In the genomic region with DNA sequence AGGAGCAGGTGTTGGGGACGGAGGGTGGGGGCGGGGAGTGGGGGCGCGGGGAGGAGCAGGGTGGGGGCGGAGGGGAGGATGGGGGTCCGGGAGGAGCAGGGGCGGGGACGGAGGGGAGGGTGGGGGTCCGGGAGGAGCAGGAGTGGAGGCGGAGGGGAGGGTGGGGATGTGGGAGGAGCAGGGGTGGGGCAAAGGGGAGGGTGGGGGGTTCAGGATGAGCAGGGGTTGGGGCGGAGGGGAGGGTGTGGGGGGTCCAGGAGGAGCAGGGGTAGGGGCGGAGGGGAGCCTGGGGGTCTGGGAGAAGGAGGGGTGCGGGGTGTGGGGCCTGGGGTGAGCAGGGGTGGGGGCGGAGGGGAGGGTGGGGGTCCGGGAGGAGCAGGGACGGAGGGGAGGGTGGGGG, we compare ENCODE assay signal across 1 cellular context.
TF ChIP-seq lines count a peak whose summit lies in the region.

No MANE protein-coding gene starts in this region.

TF ChIP-seq in A549, 52 proteins besides CTCF, POLR2A, EP300 and RAD21:
- TF ChIP-seq, protein P1, sequence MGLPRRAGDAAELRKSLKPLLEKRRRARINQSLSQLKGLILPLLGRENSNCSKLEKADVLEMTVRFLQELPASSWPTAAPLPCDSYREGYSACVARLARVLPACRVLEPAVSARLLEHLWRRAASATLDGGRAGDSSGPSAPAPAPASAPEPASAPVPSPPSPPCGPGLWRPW (IDR thresholded peaks at IDR 0.05) = no peak
- TF ChIP-seq SREBF2 (IDR thresholded peaks at IDR 0.05) (no peak), SMC3 (IDR thresholded peaks at IDR 0.05) (no peak), HDAC2 (IDR thresholded peaks at IDR 0.05) (no peak), PHF8 (IDR thresholded peaks at IDR 0.05; ENCODE audit: borderline replicate concordance, low read depth) (no peak), NPAS2 (CRISPR knock-in tag; IDR thresholded peaks at IDR 0.05; ENCODE audit: borderline replicate concordance) (no peak), JUNB (IDR thresholded peaks at IDR 0.05) (no peak), ZFP36 (IDR thresholded peaks at IDR 0.05; ENCODE audit: borderline replicate concordance, partially characterized antibody) (no peak), GATA3 (IDR thresholded peaks at IDR 0.05; ENCODE audit: borderline replicate concordance) (no peak), JUN (IDR thresholded peaks at IDR 0.05) (no peak), EHMT2 (IDR thresholded peaks at IDR 0.05; ENCODE audit: low read depth) (no peak)
- TF ChIP-seq, protein P2, sequence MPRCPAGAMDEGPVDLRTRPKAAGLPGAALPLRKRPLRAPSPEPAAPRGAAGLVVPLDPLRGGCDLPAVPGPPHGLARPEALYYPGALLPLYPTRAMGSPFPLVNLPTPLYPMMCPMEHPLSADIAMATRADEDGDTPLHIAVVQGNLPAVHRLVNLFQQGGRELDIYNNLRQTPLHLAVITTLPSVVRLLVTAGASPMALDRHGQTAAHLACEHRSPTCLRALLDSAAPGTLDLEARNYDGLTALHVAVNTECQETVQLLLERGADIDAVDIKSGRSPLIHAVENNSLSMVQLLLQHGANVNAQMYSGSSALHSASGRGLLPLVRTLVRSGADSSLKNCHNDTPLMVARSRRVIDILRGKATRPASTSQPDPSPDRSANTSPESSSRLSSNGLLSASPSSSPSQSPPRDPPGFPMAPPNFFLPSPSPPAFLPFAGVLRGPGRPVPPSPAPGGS (IDR thresholded peaks at IDR 0.05) = no peak
- TF ChIP-seq, protein P3, sequence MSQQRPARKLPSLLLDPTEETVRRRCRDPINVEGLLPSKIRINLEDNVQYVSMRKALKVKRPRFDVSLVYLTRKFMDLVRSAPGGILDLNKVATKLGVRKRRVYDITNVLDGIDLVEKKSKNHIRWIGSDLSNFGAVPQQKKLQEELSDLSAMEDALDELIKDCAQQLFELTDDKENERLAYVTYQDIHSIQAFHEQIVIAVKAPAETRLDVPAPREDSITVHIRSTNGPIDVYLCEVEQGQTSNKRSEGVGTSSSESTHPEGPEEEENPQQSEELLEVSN (IDR thresholded peaks at IDR 0.05; ENCODE audit: borderline replicate concordance, low read depth) = no peak
- TF ChIP-seq, protein P4, sequence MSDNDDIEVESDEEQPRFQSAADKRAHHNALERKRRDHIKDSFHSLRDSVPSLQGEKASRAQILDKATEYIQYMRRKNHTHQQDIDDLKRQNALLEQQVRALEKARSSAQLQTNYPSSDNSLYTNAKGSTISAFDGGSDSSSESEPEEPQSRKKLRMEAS (IDR thresholded peaks at IDR 0.05) = no peak
- TF ChIP-seq, protein P5, sequence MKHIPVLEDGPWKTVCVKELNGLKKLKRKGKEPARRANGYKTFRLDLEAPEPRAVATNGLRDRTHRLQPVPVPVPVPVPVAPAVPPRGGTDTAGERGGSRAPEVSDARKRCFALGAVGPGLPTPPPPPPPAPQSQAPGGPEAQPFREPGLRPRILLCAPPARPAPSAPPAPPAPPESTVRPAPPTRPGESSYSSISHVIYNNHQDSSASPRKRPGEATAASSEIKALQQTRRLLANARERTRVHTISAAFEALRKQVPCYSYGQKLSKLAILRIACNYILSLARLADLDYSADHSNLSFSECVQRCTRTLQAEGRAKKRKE (CRISPR knock-in tag; IDR thresholded peaks at IDR 0.05; ENCODE audit: low read depth) = no peak
